ENCODE assay signal across 12 cellular contexts in the genomic region with DNA sequence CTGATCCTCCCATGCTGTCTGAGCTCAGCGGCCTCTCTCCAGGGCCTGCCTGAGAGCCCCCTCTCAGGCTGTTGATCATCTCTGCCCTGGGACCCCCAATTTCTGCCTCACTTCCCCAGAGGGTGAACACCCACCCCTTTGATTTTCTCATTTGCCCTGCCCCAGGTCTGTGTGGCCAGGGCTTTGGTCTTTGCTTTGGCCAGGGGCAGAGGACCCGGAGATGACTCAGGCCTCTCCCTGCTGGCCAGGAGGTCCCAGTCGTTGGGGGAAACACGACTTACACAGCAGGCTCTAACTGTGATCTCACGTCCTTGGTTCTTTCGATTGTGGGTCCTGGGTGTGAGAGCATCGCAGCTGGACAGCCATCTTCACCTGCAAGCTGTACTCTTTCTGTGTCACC. TPM values are rescaled to one million over a fixed set of nuclear protein-coding genes. Genes with fewer than 3 reads are reported as not detected.
DNase-seq lines count a peak whose midpoint lies in the region; ATAC-seq, FAIRE-seq and TF ChIP-seq lines count a peak whose summit lies in the region.
"Had no signal": no experiment of that assay in that cellular context is flagged by ENCODE, and none has a peak within 500 bp of the region (broad histone marks: within the 10 kb centered on the region; RNA-seq: fewer than 3 reads in every experiment).

No MANE protein-coding gene starts in this region.

- H2BK12ac ChIP-seq in H1 (ENCODE audit: low read depth, low read length) (no peak overlapping the region), trophoblast cell (ENCODE audit: low read length) (no peak overlapping the region)

- no peaks in the 10 kb centered on the region for H3K79me1 ChIP-seq in H1 (ENCODE audit: low read depth, low read length)
- H3K79me1 ChIP-seq in trophoblast cell (ENCODE audit: low read length) = peaks cover 13% of the 10 kb centered on the region

- H4K91ac ChIP-seq in H1 (replicated peaks; ENCODE audit: insufficient read length, low read length) = no peak overlapping the region
- peak overlapping the region; percentile 21 for H4K91ac ChIP-seq in trophoblast cell (ENCODE audit: low read depth, low read length)

- 70% methylated on average over 7 of the region's 7 CpGs; no CpG with 5 or more reads in 1 of the 2 experiments for WGBS in H1 (ENCODE audit: extremely low coverage in 1 of 2, insufficient coverage in 1 of 2, insufficient read length in 1 of 2, insufficient replicate concordance in 2 of 2, low coverage in 1 of 2, low lambda C conversion rate in 2 of 2, missing lambda C conversion rate in 1 of 2), 2 experiments
- no CpG with 5 or more reads among the region's 7 CpGs for WGBS in trophoblast cell (ENCODE audit: extremely low coverage, insufficient coverage, insufficient read length)

- H3K9ac ChIP-seq in HUES6 (ENCODE audit: low read length) (no peak overlapping the region), H1 (replicated peaks in 1 of 4; ENCODE audit: extremely low read depth in 1 of 4, low read depth in 3 of 4, low read length in 3 of 4) (no peak overlapping the region), trophoblast cell (ENCODE audit: low read length) (no peak overlapping the region), Karpas-422 (ENCODE audit: low read length) (no peak overlapping the region)

- H3K4me3 ChIP-seq in HUES6 (ENCODE audit: low read depth, low read length) = peak overlapping the region; percentile 93; the same call in 1 of the 2 replicates
- peak overlapping the region in 3 of 4 experiments; percentile 61 to 71 (median 69); a peak in 2 of 8 replicates for H3K4me3 ChIP-seq in H1 (ENCODE audit: extremely low read depth in 1 of 4, insufficient read depth in 2 of 4, low read depth in 3 of 4, low read length in 4 of 4)
- H3K4me3 ChIP-seq in trophoblast cell (ENCODE audit: low read depth, low read length) = no peak overlapping the region
- no peak overlapping the region for H3K4me3 ChIP-seq in Karpas-422 (ENCODE audit: low read length)
- H3K4me3 ChIP-seq: pancreas had no signal

- TF ChIP-seq POLR2A in H1 (IDR thresholded peaks at IDR 0.05; ENCODE audit: control extremely low read depth in 1 of 2, low read depth in 2 of 2, low read length in 2 of 2) = no peak

- CTCF ChIA-PET in H1 (lab: Charles Lee; ENCODE audit: partially characterized antibody) = interaction anchor here (0.6 to 1.8 kb wide), 3 partner anchors 12 to 147 kb away, joined by 3 to 9 read pairs (median 3); no protein-coding TSS in a partner anchor

- no peaks in the 10 kb centered on the region for H3K9me2 ChIP-seq in Karpas-422 (replicated peaks; ENCODE audit: insufficient read depth, low read length)

- H3K56ac ChIP-seq in H1 (replicated peaks; ENCODE audit: insufficient read length, low read depth, low read length) = no peak overlapping the region

- H3K4me1 ChIP-seq in HUES6 (ENCODE audit: control insufficient read depth, insufficient read depth, low read length) = peaks cover 15% of the 10 kb centered on the region
- peaks cover 3 to 15% (median 9%) of the 10 kb centered on the region in 4 experiments for H3K4me1 ChIP-seq in H1 (replicated peaks in 1 of 4; ENCODE audit: control insufficient read depth in 3 of 4, insufficient read depth in 4 of 4, low read length in 3 of 4)
- peaks cover 8 to 22% of the 10 kb centered on the region in 2 experiments for H3K4me1 ChIP-seq in trophoblast cell (ENCODE audit: control insufficient read depth in 1 of 2, insufficient read depth in 2 of 2, low read length in 2 of 2)
- H3K4me1 ChIP-seq in Karpas-422 (ENCODE audit: low read length) = no peaks in the 10 kb centered on the region

- no peak overlapping the region for H3K14ac ChIP-seq in H1 (ENCODE audit: insufficient read length)
- H3K14ac ChIP-seq in trophoblast cell (ENCODE audit: low read length) = no peak overlapping the region

- H3K23me2 ChIP-seq in H1 (ENCODE audit: low read depth, low read length) = peaks cover 23% of the 10 kb centered on the region

- H3K4ac ChIP-seq in H1 (replicated peaks; ENCODE audit: insufficient read length, low read depth, low read length) (no peak overlapping the region), trophoblast cell (ENCODE audit: low read depth, low read length) (no peak overlapping the region)

- H4K8ac ChIP-seq in H1 (ENCODE audit: extremely low read depth, insufficient read depth, low read length) = no peak overlapping the region
- H4K8ac ChIP-seq in trophoblast cell (ENCODE audit: low read depth, low read length) = no peak overlapping the region

- H2AK5ac ChIP-seq in H1 (ENCODE audit: low read depth, low read length) = no peak overlapping the region
- H2AK5ac ChIP-seq in trophoblast cell (ENCODE audit: low read length) = no peak overlapping the region

- no peak overlapping the region for H2AFZ ChIP-seq in H1 (ENCODE audit: low read length)
- H2AFZ ChIP-seq in trophoblast cell (ENCODE audit: insufficient read depth, low read length, poor library complexity) = no peak overlapping the region
- H2AFZ ChIP-seq in Karpas-422 (ENCODE audit: low read length) = no peak overlapping the region

- TF ChIP-seq RAD21 in H1 (IDR thresholded peaks at IDR 0.05 in 1 of 2, conservative IDR thresholded peaks at IDR 0.05 in 1 of 2; ENCODE audit: low read depth in 2 of 2, low read length in 2 of 2) = no peak

- no peak for FAIRE-seq in H1 (lab: Jason Lieb, UNC)
- FAIRE-seq: pancreas, RCC 7860 had no signal

- no peak for TF ChIP-seq EP300 in H1 (IDR thresholded peaks at IDR 0.05; ENCODE audit: borderline replicate concordance in 1 of 2, low read depth in 2 of 2, low read length in 2 of 2)

- H3K23ac ChIP-seq in H1 (ENCODE audit: insufficient read length) (no peak overlapping the region), trophoblast cell (ENCODE audit: low read length) (no peak overlapping the region)

- H4K20me1 ChIP-seq in H1 (replicated peaks in 1 of 2; ENCODE audit: control insufficient read depth in 1 of 2, insufficient read depth in 2 of 2, low read length in 2 of 2) (peaks cover 0 to 6% of the 10 kb centered on the region in 2 experiments), Karpas-422 (ENCODE audit: insufficient read depth, low read depth, low read length) (no peaks in the 10 kb centered on the region)

- H4K12ac ChIP-seq in trophoblast cell (ENCODE audit: low read depth, low read length) = no peak overlapping the region

- no peak overlapping the region for H2BK120ac ChIP-seq in H1 (replicated peaks; ENCODE audit: low read depth, low read length)
- no peak overlapping the region for H2BK120ac ChIP-seq in trophoblast cell (ENCODE audit: insufficient read depth, low read length, poor library complexity)

- H3K79me2 ChIP-seq in H1 (ENCODE audit: control insufficient read depth in 1 of 2, insufficient read depth in 2 of 2, low read length in 2 of 2) (no peaks in the 10 kb centered on the region), trophoblast cell (ENCODE audit: control insufficient read depth, insufficient read depth, low read length, poor library complexity) (peaks cover 3% of the 10 kb centered on the region), Karpas-422 (ENCODE audit: low read length) (no peaks in the 10 kb centered on the region)

- H3K4me2 ChIP-seq in H1 (ENCODE audit: insufficient read depth in 1 of 2, low read depth in 2 of 2, low read length in 2 of 2) (peak overlapping the region; percentile 82 to 99; a peak in 3 of 4 replicates), trophoblast cell (ENCODE audit: low read length) (no peak overlapping the region), Karpas-422 (ENCODE audit: low read depth, low read length, poor library complexity, severe bottlenecking) (no peak overlapping the region)

- H2BK15ac ChIP-seq in H1 (ENCODE audit: low read length) = peak overlapping the region; percentile 92

- no peak overlapping the region for H4K5ac ChIP-seq in H1 (ENCODE audit: insufficient read length, low read depth, low read length)

- H3K27ac ChIP-seq in HUES6 (ENCODE audit: low read depth, low read length) = no peak overlapping the region
- H3K27ac ChIP-seq in H1 (ENCODE audit: low read depth, low read length) = no peak overlapping the region
- H3K27ac ChIP-seq in trophoblast cell (ENCODE audit: low read depth, low read length) = no peak overlapping the region
- H3K27ac ChIP-seq in Karpas-422 (ENCODE audit: low read length) = no peak overlapping the region
- H3K27ac ChIP-seq: pancreas, WERI-Rb-1 had no signal

- H3K9me3 ChIP-seq in HUES6 (ENCODE audit: control insufficient read depth, insufficient read depth, low read depth, low read length) (no peaks in the 10 kb centered on the region), H1 (ENCODE audit: insufficient read depth in 2 of 2, low read depth in 1 of 2, low read length in 1 of 2) (no peaks in the 10 kb centered on the region), trophoblast cell (ENCODE audit: insufficient read depth, low read depth, low read length) (peaks cover 4% of the 10 kb centered on the region), Karpas-422 (ENCODE audit: low read length) (no peaks in the 10 kb centered on the region)
- H3K9me3 ChIP-seq: pancreas had no signal

- H2BK5ac ChIP-seq in H1 (ENCODE audit: low read depth, low read length) = no peak overlapping the region; the same call in 1 of the 2 replicates
- H2BK5ac ChIP-seq in trophoblast cell (ENCODE audit: low read depth, low read length, poor library complexity) = no peak overlapping the region

- ATAC-seq in GM18909 (IDR thresholded peaks at IDR 0.05; ENCODE audit: poor library complexity, unreplicated experiment) = no peak

- H3K36me3 ChIP-seq in HUES6 (ENCODE audit: control insufficient read depth, insufficient read depth, low read length) = no peaks in the 10 kb centered on the region
- no peaks in the 10 kb centered on the region for H3K36me3 ChIP-seq in H1 (ENCODE audit: control insufficient read depth in 2 of 4, insufficient read depth in 4 of 4, low read length in 3 of 4)
- peaks cover 0 to 5% of the 10 kb centered on the region in 2 experiments for H3K36me3 ChIP-seq in trophoblast cell (ENCODE audit: control insufficient read depth in 1 of 2, insufficient read depth in 2 of 2, low read length in 2 of 2)
- H3K36me3 ChIP-seq in Karpas-422 (ENCODE audit: insufficient read depth, low read length) = no peaks in the 10 kb centered on the region
- H3K36me3 ChIP-seq: pancreas, WERI-Rb-1 had no signal

- peaks cover 88% of the 10 kb centered on the region for H3K27me3 ChIP-seq in HUES6 (ENCODE audit: control insufficient read depth, insufficient read depth, low read length)
- H3K27me3 ChIP-seq in H1 (replicated peaks in 1 of 4; ENCODE audit: control insufficient read depth in 3 of 4, extremely low read depth in 1 of 4, insufficient read depth in 3 of 4, low read length in 3 of 4) = peaks cover 11 to 57% (median 46%) of the 10 kb centered on the region in 4 experiments
- peaks cover 11% of the 10 kb centered on the region for H3K27me3 ChIP-seq in trophoblast cell (ENCODE audit: insufficient read depth, low read length)
- H3K27me3 ChIP-seq in Karpas-422 (ENCODE audit: low read length) = no peaks in the 10 kb centered on the region

- POLR2A ChIA-PET in H1 (lab: Charles Lee; ENCODE audit: partially characterized antibody) = no interaction called here

- no peak overlapping the region for H2BK20ac ChIP-seq in H1 (ENCODE audit: low read length)

- no peak overlapping the region for H3K18ac ChIP-seq in H1 (ENCODE audit: extremely low read depth, low read length)
- no peak overlapping the region for H3K18ac ChIP-seq in trophoblast cell (ENCODE audit: low read length)

- TF ChIP-seq CTCF in H1 (IDR thresholded peaks at IDR 0.05; ENCODE audit: control extremely low read depth in 1 of 3, insufficient read depth in 1 of 3, low read depth in 1 of 3, low read length in 3 of 3) = no peak

- peak; percentile 58 for DNase-seq in EH (ENCODE audit: low read depth)
- no peak for DNase-seq in H1 (ENCODE audit: low read depth in 1 of 2, low spot score in 2 of 2)
- no peak for DNase-seq in trophoblast cell
- no peak for DNase-seq in activated CD8-positive, alpha-beta memory T cell treated with anti-CD3 and anti-CD28 coated beads, Interleukin-2, amount 50 U/mL, for 4 hours
- no peak for DNase-seq in Karpas-422
- DNase-seq: activated naive CD4-positive, alpha-beta T cell; NCI-H2171 treated with DMSO at 0.1 percent for 48 hours; pancreas; WERI-Rb-1 had no signal

RNA-seq across cellular contexts. Expression of gene ADAMTS2, which starts 1.1 kb away (rescaled TPM):
- 5.2 and 7.3 TPM in 2 replicates for total RNA-seq in H1 (2021; fragmentation: NEBNext Ultra II Directional; extraction: Animal tissue kit (Norgen Biotek cat#: 25700))
- polyA plus RNA-seq in H1 (2011; rRNA removed) = 6.6 and 9.6 TPM in 2 replicates
- polyA plus RNA-seq in H1 (2011; cell fraction: cytosol; rRNA removed) = 7.9 TPM
- polyA plus RNA-seq in H1 (2011; cell fraction: nucleus; rRNA removed) = 14.4 TPM
- polyA plus RNA-seq in H1 (2012, experiment 1 of 2) = 2.3 to 4.9 TPM (median 4.4 TPM) in 4 replicates
- polyA plus RNA-seq in H1 (2012, experiment 2 of 2) = 2.0 TPM
- polyA plus RNA-seq in H1 (2013, experiment 1 of 2) = 3.2 TPM
- polyA plus RNA-seq in H1 (2013, experiment 2 of 2) = 3.3 TPM
- polyA minus RNA-seq in H1 (2011; rRNA and poly(A)+ RNA removed) = 3.6 and 6.4 TPM in 2 replicates
- polyA minus RNA-seq in H1 (2011; cell fraction: cytosol; rRNA and poly(A)+ RNA removed) = 3.4 TPM
- 7.3 TPM for polyA minus RNA-seq in H1 (2011; cell fraction: nucleus; rRNA and poly(A)+ RNA removed)
- 26.0 and 27.6 TPM in 2 replicates for polyA plus RNA-seq in trophoblast cell (2013)
- total RNA-seq in Karpas-422 (2014; rRNA removed; shearing (Covaris generic); ENCODE audit: low replicate concordance) = not detected in 2 replicates

Comparison
In these comparisons a context has a peak if more than half of its experiments do, and no peak if none do; other contexts are left out.
1. H3K4me3 ChIP-seq: peak in HUES6 (single experiment) and H1 (3 of 4); none in trophoblast cell (single experiment) and Karpas-422 (single experiment).
2. H3K4me2 ChIP-seq: peak in H1 (2 of 2); none in trophoblast cell (single experiment) and Karpas-422 (single experiment).